In the genomic region with DNA sequence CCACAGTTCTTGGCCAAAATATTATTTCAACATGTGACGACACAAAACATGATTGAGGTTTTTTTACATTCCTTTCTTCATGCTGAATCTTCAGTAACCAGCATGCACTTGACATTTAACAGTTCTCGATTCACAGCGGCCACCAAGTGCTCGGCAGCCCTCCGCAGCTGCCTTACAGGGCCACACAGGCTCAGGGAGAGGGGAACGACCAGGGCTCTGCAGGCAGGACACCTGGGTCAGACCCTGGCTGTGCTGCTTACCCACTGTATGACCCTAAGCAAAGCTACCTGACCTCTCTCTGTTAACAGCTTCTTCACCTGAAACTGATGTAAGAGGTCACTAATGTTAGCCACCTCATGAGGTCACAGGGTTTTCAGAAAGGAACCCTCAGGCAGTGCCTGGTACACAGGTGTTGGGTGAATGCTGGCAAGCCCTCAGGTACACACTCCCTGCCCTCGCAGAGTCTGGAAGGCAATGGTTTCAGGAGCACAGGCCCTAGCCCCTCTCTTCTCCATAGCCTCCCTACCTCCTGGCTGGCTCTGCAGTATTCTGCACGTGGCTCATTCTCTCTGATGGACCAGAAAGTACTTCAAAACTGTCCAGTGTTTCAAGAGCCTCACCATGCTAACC, we compare ENCODE assay signal across 23 cellular contexts. TPM values are rescaled to one million over a fixed set of nuclear protein-coding genes. Genes with fewer than 3 reads are reported as not detected.
DNase-seq lines count a peak whose midpoint lies in the region; ATAC-seq, FAIRE-seq and TF ChIP-seq lines count a peak whose summit lies in the region.
"Had no signal": no experiment of that assay in that cellular context is flagged by ENCODE, and none has a peak within 500 bp of the region (broad histone marks: within the 10 kb centered on the region; RNA-seq: fewer than 3 reads in every experiment).

No MANE protein-coding gene starts in this region.

- H3K36me3 Mint-ChIP-seq in activated CD4-positive, alpha-beta T cell treated with anti-CD3 and anti-CD28 coated beads for 36 hours (ENCODE audit: low read depth), result peaks cover 51% of the 10 kb centered on the region
- peaks cover 80% of the 10 kb centered on the region for H3K36me3 Mint-ChIP-seq in stimulated activated effector memory CD8-positive, alpha-beta T cell treated with anti-CD3 and anti-CD28 coated beads, Interleukin-12 subunit alpha, Interleukin-12 subunit beta, amount 100 ng/mL, for 72 hours

- H3K4me1 ChIP-seq in left ventricle myocardium inferior, result peaks cover 59% of the 10 kb centered on the region
- H3K4me1 ChIP-seq: body of pancreas had no signal

- POLR2A ChIA-PET in activated CD4-positive, alpha-beta T cell treated with anti-CD3 and anti-CD28 coated beads for 36 hours (lab: Charles Lee), result no interaction called here

- no peak for DNase-seq in activated CD4-positive, alpha-beta T cell treated with anti-CD3 and anti-CD28 coated beads for 36 hours
- DNase-seq in activated CD4-positive, alpha-beta T cell treated with anti-CD3 and anti-CD28 coated beads for 1 hour, result no peak
- DNase-seq in left ventricle myocardium inferior (no peak), frontal cortex (ENCODE audit: low spot score in 2 of 2) (no peak), DMS53 treated with DMSO at 0.1 percent for 48 hours (lab: John Stamatoyannopoulos, UW; ENCODE audit: unreplicated experiment) (no peak)
- no peak for DNase-seq in stimulated activated effector memory CD8-positive, alpha-beta T cell treated with anti-CD3 and anti-CD28 coated beads, Interleukin-12 subunit alpha, Interleukin-12 subunit beta, amount 100 ng/mL, for 72 hours (ENCODE audit: low spot score in 2 of 2)
- DNase-seq: activated naive CD4-positive, alpha-beta T cell treated with anti-CD3 and anti-CD28 coated beads for 36 hours; DMS53; immature natural killer cell; mammary epithelial cell; naive thymus-derived CD8-positive, alpha-beta T cell; NCI-H187 treated with DMSO at 0.1 percent for 48 hours; SIG-M5; T-helper 2 cell had no signal

- CTCF ChIA-PET in activated CD4-positive, alpha-beta T cell treated with anti-CD3 and anti-CD28 coated beads for 36 hours (lab: Charles Lee), result interaction anchor here (1.2 kb wide), 1 partner anchor 19 kb away, joined by 3 read pairs; no protein-coding TSS in a partner anchor

- no peaks in the 10 kb centered on the region for H3K27me3 ChIP-seq in left ventricle myocardium inferior (ENCODE audit: low read depth)
- H3K27me3 ChIP-seq: body of pancreas, tibial nerve had no signal

- H3K4me3 ChIP-seq in left ventricle myocardium inferior, result no peak overlapping the region
- H3K4me3 ChIP-seq: body of pancreas, smooth muscle cell, tibial nerve had no signal

- intact Hi-C loops in activated CD4-positive, alpha-beta T cell treated with anti-CD3 and anti-CD28 coated beads for 36 hours (cut with DNase I, micrococcal nuclease), result no loop called here
- intact Hi-C loops in left ventricle myocardium inferior (cut with micrococcal nuclease), result no loop called here

- TF ChIP-seq CTCF in VCaP (conservative IDR thresholded peaks at IDR 0.05), result no peak
- TF ChIP-seq CTCF in left ventricle myocardium inferior (IDR thresholded peaks at IDR 0.05; ENCODE audit: borderline replicate concordance), result no peak

- no peaks in the 10 kb centered on the region for H3K4me1 Mint-ChIP-seq in activated CD4-positive, alpha-beta T cell treated with anti-CD3 and anti-CD28 coated beads for 36 hours
- peaks cover 9% of the 10 kb centered on the region for H3K4me1 Mint-ChIP-seq in stimulated activated effector memory CD8-positive, alpha-beta T cell treated with anti-CD3 and anti-CD28 coated beads, Interleukin-12 subunit alpha, Interleukin-12 subunit beta, amount 100 ng/mL, for 72 hours
- H3K4me1 Mint-ChIP-seq: immature natural killer cell had no signal

- no peaks in the 10 kb centered on the region for H3K27me3 Mint-ChIP-seq in activated CD4-positive, alpha-beta T cell treated with anti-CD3 and anti-CD28 coated beads for 36 hours
- H3K27me3 Mint-ChIP-seq: dendritic cell treated with granulocyte-macrophage colony-stimulating factor and Interleukin-4, amounts not matched to agents 40 ng/mL and 50 ng/mL, for 4 days; naive thymus-derived CD8-positive, alpha-beta T cell had no signal

- FAIRE-seq in frontal cortex (lab: Jason Lieb, UNC), result no peak
- FAIRE-seq: GM18507 had no signal

- H3K4me3 Mint-ChIP-seq in activated CD4-positive, alpha-beta T cell treated with anti-CD3 and anti-CD28 coated beads for 36 hours, result no peak overlapping the region
- no peak overlapping the region for H3K4me3 Mint-ChIP-seq in stimulated activated effector memory CD8-positive, alpha-beta T cell treated with anti-CD3 and anti-CD28 coated beads, Interleukin-12 subunit alpha, Interleukin-12 subunit beta, amount 100 ng/mL, for 72 hours
- H3K4me3 Mint-ChIP-seq: activated naive CD4-positive, alpha-beta T cell treated with anti-CD3 and anti-CD28 coated beads for 36 hours; dendritic cell treated with granulocyte-macrophage colony-stimulating factor and Interleukin-4, amounts not matched to agents 40 ng/mL and 50 ng/mL, for 4 days; immature natural killer cell; naive thymus-derived CD8-positive, alpha-beta T cell had no signal

- peak; percentile 36 for ATAC-seq in activated CD4-positive, alpha-beta T cell treated with anti-CD3 and anti-CD28 coated beads for 36 hours
- ATAC-seq in stimulated activated effector memory CD8-positive, alpha-beta T cell treated with anti-CD3 and anti-CD28 coated beads, Interleukin-12 subunit alpha, Interleukin-12 subunit beta, amount 100 ng/mL, for 72 hours, result peak; percentile 39
- no peak for ATAC-seq in HG02642 (IDR thresholded peaks at IDR 0.05; ENCODE audit: poor library complexity, unreplicated experiment)
- ATAC-seq: activated CD4-positive, CD25-positive, alpha-beta regulatory T cell treated with anti-CD3 and anti-CD28 coated beads, Interleukin-2, amount 50 U/mL, for 24 hours; body of pancreas; naive thymus-derived CD8-positive, alpha-beta T cell had no signal

- H3K36me3 ChIP-seq in left ventricle myocardium inferior, result peaks cover 83% of the 10 kb centered on the region

- H3K27ac Mint-ChIP-seq in activated CD4-positive, alpha-beta T cell treated with anti-CD3 and anti-CD28 coated beads for 36 hours, result no peak overlapping the region
- peak overlapping the region; percentile 9 for H3K27ac Mint-ChIP-seq in stimulated activated effector memory CD8-positive, alpha-beta T cell treated with anti-CD3 and anti-CD28 coated beads, Interleukin-12 subunit alpha, Interleukin-12 subunit beta, amount 100 ng/mL, for 72 hours
- H3K27ac Mint-ChIP-seq: activated naive CD4-positive, alpha-beta T cell treated with anti-CD3 and anti-CD28 coated beads for 36 hours; dendritic cell treated with granulocyte-macrophage colony-stimulating factor and Interleukin-4, amounts not matched to agents 40 ng/mL and 50 ng/mL, for 4 days had no signal

- no peaks in the 10 kb centered on the region for H3K9me3 ChIP-seq in left ventricle myocardium inferior (replicated peaks)
- H3K9me3 ChIP-seq: body of pancreas, tibial nerve had no signal

- H3K27ac ChIP-seq in VCaP (peak overlapping the region; percentile 1; the same call in 1 of the 2 replicates), left ventricle myocardium inferior (replicated peaks) (peak overlapping the region; percentile 73)
- H3K27ac ChIP-seq: body of pancreas, C4-2B, tibial nerve had no signal

- H3K9me3 Mint-ChIP-seq in activated CD4-positive, alpha-beta T cell treated with anti-CD3 and anti-CD28 coated beads for 36 hours (ENCODE audit: low read depth), result no peaks in the 10 kb centered on the region
- no peaks in the 10 kb centered on the region for H3K9me3 Mint-ChIP-seq in stimulated activated effector memory CD8-positive, alpha-beta T cell treated with anti-CD3 and anti-CD28 coated beads, Interleukin-12 subunit alpha, Interleukin-12 subunit beta, amount 100 ng/mL, for 72 hours
- H3K9me3 Mint-ChIP-seq: activated naive CD4-positive, alpha-beta T cell treated with anti-CD3 and anti-CD28 coated beads for 36 hours; dendritic cell treated with granulocyte-macrophage colony-stimulating factor and Interleukin-4, amounts not matched to agents 40 ng/mL and 50 ng/mL, for 4 days; immature natural killer cell; naive thymus-derived CD8-positive, alpha-beta T cell had no signal

RNA-seq across cellular contexts. Expression of gene TUBB6, which starts 25.7 kb away (rescaled TPM):
- total RNA-seq in activated CD4-positive, alpha-beta T cell treated with anti-CD3 and anti-CD28 coated beads for 36 hours, result 1 to 10 TPM; 5.4 to 7.2 TPM
- total RNA-seq in left ventricle myocardium inferior (81.5 TPM), frontal cortex (33.0 TPM)

RNA-seq across cellular contexts. Expression of gene AFG3L2, which starts 43.3 kb away (rescaled TPM):
- total RNA-seq in activated CD4-positive, alpha-beta T cell treated with anti-CD3 and anti-CD28 coated beads for 36 hours, result 10 to 100 TPM; 38.0 to 56.5 TPM
- total RNA-seq in left ventricle myocardium inferior (136 TPM), frontal cortex (33.8 TPM)
